In genomic region chr7:19944363-19945120, GRCh38 we compare ENCODE assay signal across 16 cellular contexts.
"Had no signal": no experiment of that assay in that cellular context is flagged by ENCODE, and none has a peak within 500 bp of the region (broad histone marks: within the 10 kb centered on the region; RNA-seq: fewer than 3 reads in every experiment).

No MANE protein-coding gene starts in this region.

- H3K27me3 ChIP-seq: esophagus squamous epithelium, ovary, stomach, uterus had no signal

- H3K4me1 ChIP-seq: esophagus squamous epithelium, left ventricle myocardium inferior, stomach, uterus had no signal

- H3K4me3 ChIP-seq: esophagus squamous epithelium, left ventricle myocardium inferior, ovary, stomach, thoracic aorta, uterus had no signal

- H3K9me3 ChIP-seq: esophagus squamous epithelium, ovary, thoracic aorta, uterus had no signal

- H3K36me3 ChIP-seq: esophagus squamous epithelium, left ventricle myocardium inferior, ovary, stomach, thoracic aorta, uterus had no signal

- H3K27ac ChIP-seq: esophagus squamous epithelium, left ventricle myocardium inferior, ovary, stomach, thoracic aorta, uterus had no signal

- DNase-seq: activated CD4-positive, alpha-beta T cell treated with anti-CD3 and anti-CD28 coated beads for 1 hour; activated CD4-positive, alpha-beta T cell treated with anti-CD3 and anti-CD28 coated beads, Interleukin-2, amount 50 U/mL, for 48 hours; activated CD8-positive, alpha-beta memory T cell treated with anti-CD3 and anti-CD28 coated beads, Interleukin-2, amount 10 ng/mL, durations not matched to agents 7 days and 5 days; activated gamma-delta T cell; activated T-cell treated with anti-CD3 and anti-CD28 coated beads, Interleukin-2, amount 50 U/mL, for 4 hours; anterior cingulate cortex; esophagus squamous epithelium; foreskin fibroblast; head of caudate nucleus; left ventricle myocardium inferior; mesenchymal stem cell; ovary; stimulated activated CD4-positive, alpha-beta T cell treated with anti-CD3 and anti-CD28 coated beads, Interleukin-15, amount 100 ng/mL, for 24 hours; stomach; uterus had no signal
